ENCODE assay signal across 1 cellular context in the genomic region with DNA sequence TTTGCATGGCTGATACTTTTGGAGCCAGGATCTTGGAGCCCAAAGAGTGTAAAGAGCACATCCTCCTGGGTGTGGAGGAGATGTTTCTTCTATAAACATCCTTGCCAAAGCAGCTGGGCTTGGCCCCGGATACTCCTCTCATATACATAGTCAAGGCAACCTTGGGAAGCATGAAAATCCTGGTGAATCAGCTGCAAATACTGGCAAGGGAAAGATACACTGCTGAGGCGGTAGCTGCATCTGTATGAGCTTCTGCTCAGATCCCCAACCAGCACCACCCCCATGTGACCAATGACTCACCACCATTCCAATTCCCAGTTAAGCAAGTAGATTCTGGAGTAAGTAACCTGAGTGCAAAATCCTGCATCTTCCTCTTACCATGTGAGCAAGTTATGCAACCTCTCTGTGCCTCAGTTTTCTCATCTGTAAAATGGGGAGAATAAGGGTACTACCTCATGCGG.
TF ChIP-seq lines count a peak whose summit lies in the region.

No MANE protein-coding gene starts in this region.

TF ChIP-seq in HEK293, 187 proteins besides CTCF, POLR2A, EP300 and RAD21 (continued from another document):
- TF ChIP-seq ZNF280D (tag by site-specific recombination; IDR thresholded peaks at IDR 0.05) (0 out of 2 replicates have a peak, but pooled peaks have one; percentile 53), SCRT2 (tag by site-specific recombination; IDR thresholded peaks at IDR 0.05) (no peak), OSR2 (tag by site-specific recombination; IDR thresholded peaks at IDR 0.05) (peak; percentile 58; the same call in 1 of the 2 replicates), TCF7L2 (IDR thresholded peaks at IDR 0.05; ENCODE audit: borderline replicate concordance, low read depth, low read length) (no peak), ZNF148 (tag by site-specific recombination; IDR thresholded peaks at IDR 0.05; ENCODE audit: borderline replicate concordance) (peak; percentile 45; the same call in 1 of the 2 replicates), SETDB1 (IDR thresholded peaks at IDR 0.05; ENCODE audit: insufficient read length, low read length) (peak; percentile 67)
- TF ChIP-seq, protein P1, sequence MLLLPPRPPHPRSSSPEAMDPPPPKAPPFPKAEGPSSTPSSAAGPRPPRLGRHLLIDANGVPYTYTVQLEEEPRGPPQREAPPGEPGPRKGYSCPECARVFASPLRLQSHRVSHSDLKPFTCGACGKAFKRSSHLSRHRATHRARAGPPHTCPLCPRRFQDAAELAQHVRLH (tag by site-specific recombination; IDR thresholded peaks at IDR 0.05): no peak
